8 cellular contexts compared by ENCODE assay signal in the genomic region with DNA sequence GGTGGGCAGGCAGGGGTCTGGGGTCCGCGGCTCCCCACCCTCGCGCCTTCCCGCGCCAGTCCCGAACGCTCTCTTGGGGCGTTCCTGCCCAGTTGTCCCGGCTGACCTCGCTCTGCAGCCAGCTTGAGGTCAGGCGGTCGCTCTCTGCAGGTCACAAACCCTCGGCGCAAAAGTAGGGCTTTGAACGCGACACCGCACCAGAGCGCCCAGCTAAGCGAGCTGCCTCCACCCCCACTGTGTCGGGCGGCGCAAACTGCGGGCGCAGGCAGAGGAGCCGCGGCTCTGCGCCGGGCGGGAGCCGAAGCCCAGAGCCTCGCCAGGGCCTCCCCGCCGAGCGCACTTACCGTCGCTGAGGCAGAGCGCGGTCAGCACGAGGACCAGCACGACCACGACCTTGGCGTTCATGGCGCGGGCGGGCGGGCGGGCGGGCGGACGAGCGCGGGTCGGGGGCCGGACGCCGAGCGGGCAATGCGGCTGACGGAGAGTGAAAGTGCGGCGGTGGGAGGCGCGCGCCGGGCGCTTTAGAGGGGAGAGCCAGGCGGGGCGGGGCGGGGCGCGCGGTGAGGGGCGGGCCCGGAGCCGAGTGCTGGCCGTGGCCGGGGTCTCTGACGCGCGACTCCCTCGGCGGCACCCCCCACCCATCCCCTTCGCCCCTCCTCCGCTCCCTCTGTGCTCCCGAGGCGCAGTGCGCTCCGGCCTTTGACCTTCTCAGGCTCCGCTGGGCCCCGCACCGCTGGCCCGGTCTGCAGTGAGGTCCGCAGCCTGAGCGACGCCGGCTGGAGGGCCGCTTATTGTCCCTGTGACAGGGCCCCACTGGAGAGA. TPM values are rescaled to one million over a fixed set of nuclear protein-coding genes. Genes with fewer than 3 reads are reported as not detected.
DNase-seq lines count a peak whose midpoint lies in the region; ATAC-seq, FAIRE-seq and TF ChIP-seq lines count a peak whose summit lies in the region.

A gene (minus strand): TSS at position 497 of the 822 bp plus-strand sequence. CDS start 92 bp downstream, at position 405.

- CTCF ChIA-PET in CD4-positive, alpha-beta T cell (lab: Charles Lee): no interaction called here

- H3K4me3 ChIP-seq in foreskin fibroblast (ENCODE audit: low read depth in 1 of 2, low read length in 2 of 2): peak within 1 kb of the TSS; percentile 77 to 90

- H3K36me3 Mint-ChIP-seq in CD4-positive, alpha-beta T cell (ENCODE audit: low read depth): no peaks in the 10 kb centered on the region
- H3K36me3 Mint-ChIP-seq in osteocyte (ENCODE audit: unreplicated experiment): peaks cover 15% of the 10 kb centered on the region

- no peak within 1 kb of the TSS for H3K27ac Mint-ChIP-seq in CD4-positive, alpha-beta T cell
- peak within 1 kb of the TSS; percentile 28 for H3K27ac Mint-ChIP-seq in osteocyte (ENCODE audit: unreplicated experiment)

- POLR2A ChIA-PET in CD4-positive, alpha-beta T cell (lab: Charles Lee): no interaction called here

- DNase-seq in CD4-positive, alpha-beta T cell: no peak
- DNase-seq in RPMI8226 (peak; percentile 66), foreskin fibroblast (peak; percentile 18 to 42), osteocyte (ENCODE audit: extremely low spot score, unreplicated experiment) (peak; percentile 84), G401 (ENCODE audit: low spot score) (no peak), urothelium cell line (ENCODE audit: low spot score) (no peak), NCI-H446 (lab: John Stamatoyannopoulos, UW) (no peak)
- no peak for DNase-seq in stimulated activated CD8-positive, alpha-beta memory T cell treated with anti-CD3 and anti-CD28 coated beads, Interleukin-4, amount 100 ng/mL, for 48 hours

- peak within 1 kb of the TSS; percentile 58 for H3K4me3 Mint-ChIP-seq in CD4-positive, alpha-beta T cell
- peak within 1 kb of the TSS; percentile 80 for H3K4me3 Mint-ChIP-seq in osteocyte (ENCODE audit: unreplicated experiment)

- peaks cover 53% of the 10 kb centered on the region for H3K27me3 ChIP-seq in CD4-positive, alpha-beta T cell (ENCODE audit: control insufficient read depth, insufficient read depth, low read length)

- intact Hi-C loops in CD4-positive, alpha-beta T cell (cut with DNase I, micrococcal nuclease): loop anchor here in 1 of 2 experiments (5.0 kb wide), 1 partner anchor 693 kb away; no protein-coding TSS in a partner anchor

- no peak for ATAC-seq in CD4-positive, alpha-beta T cell (ENCODE audit: poor library complexity)

- in situ Hi-C loops in G401 (cut with HindIII; ENCODE audit: low sequenced_read_pairs): no loop called here

- H3K9me3 ChIP-seq in CD4-positive, alpha-beta T cell (ENCODE audit: control insufficient read depth, low read length): no peaks in the 10 kb centered on the region

- peaks cover 56% of the 10 kb centered on the region for H3K27me3 Mint-ChIP-seq in CD4-positive, alpha-beta T cell
- peaks cover 6% of the 10 kb centered on the region for H3K27me3 Mint-ChIP-seq in osteocyte (ENCODE audit: unreplicated experiment)

- no peak for TF ChIP-seq CTCF in CD4-positive, alpha-beta T cell (IDR thresholded peaks at IDR 0.05)
- TF ChIP-seq CTCF in foreskin fibroblast (IDR thresholded peaks at IDR 0.05; ENCODE audit: low read depth, low read length) (no peak), osteocyte (IDR thresholded peaks at IDR 0.05) (no peak)

- no peak within 1 kb of the TSS for H3K27ac ChIP-seq in CD4-positive, alpha-beta T cell (ENCODE audit: low read depth, low read length)

- peaks cover 4% of the 10 kb centered on the region for H3K4me1 Mint-ChIP-seq in CD4-positive, alpha-beta T cell (ENCODE audit: low read depth)
- peaks cover 38% of the 10 kb centered on the region for H3K4me1 Mint-ChIP-seq in osteocyte (ENCODE audit: unreplicated experiment)

- FAIRE-seq in urothelium cell line (lab: Jason Lieb, UNC): no peak

- no peaks in the 10 kb centered on the region for H3K9me3 Mint-ChIP-seq in CD4-positive, alpha-beta T cell
- H3K9me3 Mint-ChIP-seq in osteocyte (ENCODE audit: unreplicated experiment): no peaks in the 10 kb centered on the region

RNA-seq across cellular contexts. Expression of the gene that starts here (rescaled TPM):
- total RNA-seq in CD4-positive, alpha-beta T cell: not detected
- 153 and 169 TPM in 2 replicates for total RNA-seq in osteocyte
- not detected in 2 replicates for total RNA-seq in G401 (2014; rRNA removed; shearing (Covaris generic))

Comparison
In these comparisons a context has a peak if more than half of its experiments do, and no peak if none do; other contexts are left out.
1. RNA of the gene that starts here (total RNA-seq): 153 to 169 TPM in osteocyte; not detected in G401 and not detected in CD4-positive, alpha-beta T cell; every median in the first group is over 100 times any median in the second.
2. DNase-seq: peak in RPMI8226 (single experiment), foreskin fibroblast (2 of 2) and osteocyte (single experiment); none in CD4-positive, alpha-beta T cell (0 of 10), G401 (single experiment), stimulated activated CD8-positive, alpha-beta memory T cell treated with anti-CD3 and anti-CD28 coated beads, Interleukin-4, amount 100 ng/mL, for 48 hours (single experiment), urothelium cell line (single experiment) and NCI-H446 (0 of 2).